ENCODE assay signal across 13 cellular contexts in genomic region chr3:3201584-3201983, GRCh38. TPM values are rescaled to one million over a fixed set of nuclear protein-coding genes. Genes with fewer than 3 reads are reported as not detected.
DNase-seq lines count a peak whose midpoint lies in the region; ATAC-seq and TF ChIP-seq lines count a peak whose summit lies in the region.
"Had no signal": no experiment of that assay in that cellular context is flagged by ENCODE, and none has a peak within 500 bp of the region (broad histone marks: within the 10 kb centered on the region; RNA-seq: fewer than 3 reads in every experiment).

No MANE protein-coding gene starts in this region.

- H3K4me1 Mint-ChIP-seq in activated CD4-positive, alpha-beta T cell treated with anti-CD3 and anti-CD28 coated beads for 36 hours = peaks cover 14% of the 10 kb centered on the region
- peaks cover 4 to 15% of the 10 kb centered on the region in 2 donors for H3K4me1 Mint-ChIP-seq in stimulated activated naive B cell treated with anti-CD40 and anti-IgM and Interleukin-4, amounts not matched to agents 10 μg/mL and 1 μg/mL and 100 μg/mL, for 72 hours
- H3K4me1 Mint-ChIP-seq in type B pancreatic cell (ENCODE audit: unreplicated experiment) = peaks cover 12% of the 10 kb centered on the region

- no peaks in the 10 kb centered on the region for H3K4me1 ChIP-seq in A673 (ENCODE audit: insufficient read depth, low read length, poor library complexity, severe bottlenecking)

- H3K9me3 ChIP-seq in A673 (ENCODE audit: low read depth, low read length, poor library complexity, severe bottlenecking) = no peaks in the 10 kb centered on the region
- H3K9me3 ChIP-seq: tibial artery had no signal

- peak; percentile 68 for ATAC-seq in activated CD4-positive, alpha-beta T cell treated with anti-CD3 and anti-CD28 coated beads for 36 hours
- ATAC-seq in HG02571 (IDR thresholded peaks at IDR 0.05; ENCODE audit: unreplicated experiment) = peak; percentile 90
- ATAC-seq in HG03439 (IDR thresholded peaks at IDR 0.05; ENCODE audit: unreplicated experiment) = peak; percentile 95
- peak; percentile 42 to 73 for ATAC-seq in stimulated activated naive B cell treated with anti-CD40 and anti-IgM and Interleukin-4, amounts not matched to agents 10 μg/mL and 1 μg/mL and 100 μg/mL, for 72 hours (replicated peaks)

- H3K27ac Mint-ChIP-seq in activated CD4-positive, alpha-beta T cell treated with anti-CD3 and anti-CD28 coated beads for 36 hours = no peak overlapping the region
- H3K27ac Mint-ChIP-seq in stimulated activated naive B cell treated with anti-CD40 and anti-IgM and Interleukin-4, amounts not matched to agents 10 μg/mL and 1 μg/mL and 100 μg/mL, for 72 hours = no peak overlapping the region
- H3K27ac Mint-ChIP-seq in type B pancreatic cell = no peak overlapping the region
- H3K27ac Mint-ChIP-seq: activated T-helper 2 cell treated with anti-CD3 and anti-CD28 coated beads, Interferon-gamma antibody, Interleukin-2, Interleukin-4, amounts not matched to agents 10 μg/mL and 5 μg/mL and 100 μg/mL, durations not matched to agents 14 hours and 24 hours and 36 hours had no signal

- POLR2A ChIA-PET in activated CD4-positive, alpha-beta T cell treated with anti-CD3 and anti-CD28 coated beads for 36 hours (lab: Charles Lee) = interaction anchor here (0.7 kb wide), 1 partner anchor 100 kb away, joined by 3 read pairs; no protein-coding TSS in a partner anchor
- POLR2A ChIA-PET in A673 (lab: Charles Lee; ENCODE audit: low non-redundant PET) = interaction anchor here (0.7 kb wide), 1 partner anchor 54 kb away, joined by 3 read pairs; no protein-coding TSS in a partner anchor

- H3K4me3 ChIP-seq in A673 (ENCODE audit: low read depth, low read length, poor library complexity, severe bottlenecking) = no peak overlapping the region
- H3K4me3 ChIP-seq: tibial artery had no signal

- H3K27me3 Mint-ChIP-seq in activated CD4-positive, alpha-beta T cell treated with anti-CD3 and anti-CD28 coated beads for 36 hours = no peaks in the 10 kb centered on the region
- peaks cover 0 to 12% of the 10 kb centered on the region in 2 donors for H3K27me3 Mint-ChIP-seq in stimulated activated naive B cell treated with anti-CD40 and anti-IgM and Interleukin-4, amounts not matched to agents 10 μg/mL and 1 μg/mL and 100 μg/mL, for 72 hours
- H3K27me3 Mint-ChIP-seq in type B pancreatic cell = peaks cover 14% of the 10 kb centered on the region

- no TSS peak for BruUV-seq in A673 (replicated peaks; lab: Mats Ljungman, UMichigan)

- intact Hi-C loops in activated CD4-positive, alpha-beta T cell treated with anti-CD3 and anti-CD28 coated beads for 36 hours (cut with DNase I, micrococcal nuclease) = loop anchor here (1.0 to 5.0 kb wide), 2 partner anchors 797 to 1071 kb away; no protein-coding TSS in a partner anchor
- intact Hi-C loops in A673 (cut with micrococcal nuclease; ENCODE audit: unreplicated experiment) = loop anchor here (2.0 to 5.0 kb wide), 2 partner anchors 796 to 1071 kb away; no protein-coding TSS in a partner anchor

- H3K36me3 Mint-ChIP-seq in activated CD4-positive, alpha-beta T cell treated with anti-CD3 and anti-CD28 coated beads for 36 hours (ENCODE audit: low read depth) = no peaks in the 10 kb centered on the region
- H3K36me3 Mint-ChIP-seq in stimulated activated naive B cell treated with anti-CD40 and anti-IgM and Interleukin-4, amounts not matched to agents 10 μg/mL and 1 μg/mL and 100 μg/mL, for 72 hours = no peaks in the 10 kb centered on the region
- no peaks in the 10 kb centered on the region for H3K36me3 Mint-ChIP-seq in type B pancreatic cell

- no peaks in the 10 kb centered on the region for H3K9me3 Mint-ChIP-seq in activated CD4-positive, alpha-beta T cell treated with anti-CD3 and anti-CD28 coated beads for 36 hours (ENCODE audit: low read depth)
- peaks cover 2 to 4% of the 10 kb centered on the region in 2 donors for H3K9me3 Mint-ChIP-seq in stimulated activated naive B cell treated with anti-CD40 and anti-IgM and Interleukin-4, amounts not matched to agents 10 μg/mL and 1 μg/mL and 100 μg/mL, for 72 hours
- H3K9me3 Mint-ChIP-seq in type B pancreatic cell = no peaks in the 10 kb centered on the region
- H3K9me3 Mint-ChIP-seq: activated T-helper 2 cell treated with anti-CD3 and anti-CD28 coated beads, Interferon-gamma antibody, Interleukin-2, Interleukin-4, amounts not matched to agents 10 μg/mL and 5 μg/mL and 100 μg/mL, durations not matched to agents 14 hours and 24 hours and 36 hours had no signal

- CTCF ChIA-PET in activated CD4-positive, alpha-beta T cell treated with anti-CD3 and anti-CD28 coated beads for 36 hours (lab: Charles Lee) = interaction anchor here (0.6 to 4.1 kb wide), 9 partner anchors 9 to 1097 kb away, joined by 3 to 44 read pairs (median 9); no protein-coding TSS in a partner anchor
- CTCF ChIA-PET in A673 (lab: Charles Lee) = no interaction called here

- H3K27ac ChIP-seq in A673 (ENCODE audit: low read depth, low read length, poor library complexity, severe bottlenecking) = no peak overlapping the region
- H3K27ac ChIP-seq: tibial artery had no signal

- H3K27me3 ChIP-seq in A673 (replicated peaks; ENCODE audit: insufficient read depth, low read depth, low read length, poor library complexity) = peaks cover 14% of the 10 kb centered on the region
- H3K27me3 ChIP-seq: tibial artery had no signal

- TF ChIP-seq CTCF in A673 (conservative IDR thresholded peaks at IDR 0.05; ENCODE audit: low read depth, low read length) = no peak
- no peak for TF ChIP-seq CTCF in type B pancreatic cell (conservative IDR thresholded peaks at IDR 0.05)

- no peak for DNase-seq in activated CD4-positive, alpha-beta T cell treated with anti-CD3 and anti-CD28 coated beads for 36 hours
- no peak for DNase-seq in activated CD4-positive, alpha-beta T cell treated with anti-CD3 and anti-CD28 coated beads, Interleukin-2, amount 50 U/mL, for 48 hours
- DNase-seq in stimulated activated naive B cell treated with anti-CD40 and anti-IgM and Interleukin-4, amounts not matched to agents 10 μg/mL and 1 μg/mL and 100 μg/mL, for 72 hours = no peak
- DNase-seq in EL = no peak
- no peak for DNase-seq in A673 (ENCODE audit: low spot score)
- DNase-seq in type B pancreatic cell (ENCODE audit: extremely low spot score, unreplicated experiment) = no peak
- DNase-seq: 8988T, dermis blood vessel endothelial cell, NCI-H510A, tibial artery had no signal

- H3K36me3 ChIP-seq in A673 (ENCODE audit: insufficient read depth, low read length, poor library complexity, severe bottlenecking) = no peaks in the 10 kb centered on the region
- H3K36me3 ChIP-seq: tibial artery had no signal

- H3K4me3 Mint-ChIP-seq in activated CD4-positive, alpha-beta T cell treated with anti-CD3 and anti-CD28 coated beads for 36 hours = no peak overlapping the region
- H3K4me3 Mint-ChIP-seq in stimulated activated naive B cell treated with anti-CD40 and anti-IgM and Interleukin-4, amounts not matched to agents 10 μg/mL and 1 μg/mL and 100 μg/mL, for 72 hours = no peak overlapping the region
- H3K4me3 Mint-ChIP-seq in type B pancreatic cell = no peak overlapping the region

RNA-seq across cellular contexts. Expression of gene CRBN, which starts 22.1 kb away (rescaled TPM):
- total RNA-seq in activated CD4-positive, alpha-beta T cell treated with anti-CD3 and anti-CD28 coated beads for 36 hours = 10 to 100 TPM; 38.4 to 42.6 TPM
- total RNA-seq in A673 (2021) (39.9 and 41.6 TPM in 2 replicates), type B pancreatic cell (ENCODE audit: low replicate concordance) (36.3 and 43.6 TPM in 2 replicates)
